ENCODE assay signal across 1 cellular context in the genomic region with DNA sequence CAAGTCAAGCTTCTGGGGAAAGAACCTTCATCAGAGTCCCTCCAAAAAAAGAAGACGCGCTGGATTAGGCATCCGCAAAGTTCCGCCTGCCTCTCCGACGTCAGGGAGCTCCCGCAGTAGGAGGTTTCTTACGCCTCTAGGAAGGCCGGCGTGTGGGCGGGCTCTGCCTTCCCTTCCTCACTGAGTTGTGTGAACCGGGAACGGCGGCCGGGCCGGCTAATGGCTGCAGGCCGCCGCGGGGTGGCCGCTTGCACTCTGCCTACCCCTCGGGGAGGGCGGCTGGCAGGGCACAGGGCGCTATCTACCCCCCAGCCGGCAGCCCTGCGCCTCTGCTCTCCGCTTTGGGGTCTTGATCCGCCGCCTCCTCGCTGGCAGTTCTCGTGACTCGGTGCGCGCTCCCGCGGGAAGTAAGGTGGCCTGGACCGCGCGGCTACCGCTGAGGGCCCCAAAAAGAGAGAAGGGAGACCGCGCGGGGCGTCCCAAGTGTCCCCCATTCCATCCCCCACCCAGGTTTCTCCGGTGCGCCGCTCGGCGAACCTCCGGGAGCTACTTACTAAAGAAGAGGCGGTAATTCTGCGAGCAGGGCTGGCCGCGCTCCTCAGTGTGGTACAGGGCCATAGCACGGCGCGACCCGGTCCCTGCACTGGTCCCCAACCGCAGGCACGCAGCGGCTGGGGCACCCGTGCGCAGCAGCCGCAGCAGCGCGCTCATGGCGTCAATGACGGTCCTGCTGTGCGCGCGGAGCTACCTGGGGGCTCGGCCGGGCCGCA.
TF ChIP-seq lines count a peak whose summit lies in the region.

Gene PPA2, minus strand, starts transcription at position 723 of the 770 bp plus-strand sequence. Its CDS starts 12 bp downstream, at position 711.

TF ChIP-seq in Ishikawa, 13 proteins besides CTCF, POLR2A, EP300 and RAD21:
- TF ChIP-seq REST (IDR thresholded peaks at IDR 0.05; ENCODE audit: low read depth) (no peak), TAF1 (IDR thresholded peaks at IDR 0.05; ENCODE audit: low read depth) (no peak; the same call in none of the 2 replicates), MAX (IDR thresholded peaks at IDR 0.05) (peak; percentile 79), YY1 (IDR thresholded peaks at IDR 0.05; ENCODE audit: low read depth) (peak; percentile 85), TCF12 (IDR thresholded peaks at IDR 0.05; ENCODE audit: low read depth) (peak; percentile 64), EGR1 (IDR thresholded peaks at IDR 0.05) (peak; percentile 60), CEBPB (IDR thresholded peaks at IDR 0.05) (no peak), TEAD4 (IDR thresholded peaks at IDR 0.05) (peak; percentile 68; the same call in 1 of the 2 replicates), NFIC (IDR thresholded peaks at IDR 0.05) (peak; percentile 29; the same call in 1 of the 2 replicates), ZBTB7A (IDR thresholded peaks at IDR 0.05; ENCODE audit: low read depth) (0 out of 2 replicates have a peak, but pooled peaks have one; percentile 52), FOXM1 (IDR thresholded peaks at IDR 0.05; ENCODE audit: borderline replicate concordance, low read depth) (no peak), CREB1 (IDR thresholded peaks at IDR 0.05; ENCODE audit: low read depth) (peak; percentile 23; the same call in 1 of the 2 replicates)
- TF ChIP-seq, protein P1, sequence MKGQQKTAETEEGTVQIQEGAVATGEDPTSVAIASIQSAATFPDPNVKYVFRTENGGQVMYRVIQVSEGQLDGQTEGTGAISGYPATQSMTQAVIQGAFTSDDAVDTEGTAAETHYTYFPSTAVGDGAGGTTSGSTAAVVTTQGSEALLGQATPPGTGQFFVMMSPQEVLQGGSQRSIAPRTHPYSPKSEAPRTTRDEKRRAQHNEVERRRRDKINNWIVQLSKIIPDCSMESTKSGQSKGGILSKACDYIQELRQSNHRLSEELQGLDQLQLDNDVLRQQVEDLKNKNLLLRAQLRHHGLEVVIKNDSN (IDR thresholded peaks at IDR 0.05), result peak; percentile 32; the same call in 1 of the 2 replicates
